In the genomic region with DNA sequence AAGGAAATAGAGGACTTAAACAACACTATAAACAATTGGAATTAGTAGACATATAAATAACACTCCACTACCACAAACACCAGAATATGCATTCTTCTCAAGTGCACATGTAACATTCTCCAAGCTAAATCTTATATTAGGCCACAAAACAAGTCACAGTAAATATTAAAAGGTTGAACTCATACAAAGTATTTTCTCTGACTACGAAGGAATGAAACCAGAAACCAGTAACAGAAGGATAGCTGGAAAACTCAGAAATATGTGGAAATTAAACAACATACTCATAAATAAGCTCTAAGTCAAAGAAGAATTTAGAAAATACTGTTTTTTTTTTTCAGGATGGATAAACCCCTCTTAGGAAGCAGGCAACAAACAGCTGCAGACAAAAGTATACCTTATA, we compare ENCODE assay signal across 33 cellular contexts.
"Had no signal": no experiment of that assay in that cellular context is flagged by ENCODE, and none has a peak within 500 bp of the region (broad histone marks: within the 10 kb centered on the region; RNA-seq: fewer than 3 reads in every experiment).

No MANE protein-coding gene starts in this region.

- H3K27ac ChIP-seq: KMS-11 had no signal

- DNase-seq: Kasumi-1, MG63, MM.1S, MV-4-11, NCI-H1048, NCI-H1092, NCI-H1092 treated with DMSO at 0.1 percent for 48 hours, NCI-H1105, NCI-H1105 treated with DMSO at 0.1 percent for 48 hours, NCI-H1417, NCI-H1417 treated with DMSO at 0.1 percent for 48 hours, NCI-H1436, NCI-H1436 treated with DMSO at 0.1 percent for 48 hours, NCI-H146, NCI-H1694, NCI-H1694 treated with DMSO at 0.1 percent for 48 hours, NCI-H187, NCI-H187 treated with DMSO at 0.1 percent for 48 hours, NCI-H1930, NCI-H2029, NCI-H2029 treated with DMSO at 0.1 percent for 48 hours, NCI-H2081, NCI-H2081 treated with DMSO at 0.1 percent for 48 hours, NCI-H2107, NCI-H2171, NCI-H2171 treated with DMSO at 0.1 percent for 48 hours, NCI-H2227 treated with DMSO at 0.1 percent for 48 hours, NCI-H226, NCI-H345, NCI-H446, NCI-H446 treated with DMSO at 0.1 percent for 48 hours, NCI-H510A had no signal

- H3K9ac ChIP-seq: KMS-11 had no signal

- H3K4me2 ChIP-seq: KMS-11 had no signal

- H3K27me3 ChIP-seq: MG63 had no signal

- H3K36me3 ChIP-seq: MG63 had no signal

- H3K4me3 ChIP-seq: MG63 had no signal
